8 cellular contexts compared by ENCODE assay signal in the genomic region with DNA sequence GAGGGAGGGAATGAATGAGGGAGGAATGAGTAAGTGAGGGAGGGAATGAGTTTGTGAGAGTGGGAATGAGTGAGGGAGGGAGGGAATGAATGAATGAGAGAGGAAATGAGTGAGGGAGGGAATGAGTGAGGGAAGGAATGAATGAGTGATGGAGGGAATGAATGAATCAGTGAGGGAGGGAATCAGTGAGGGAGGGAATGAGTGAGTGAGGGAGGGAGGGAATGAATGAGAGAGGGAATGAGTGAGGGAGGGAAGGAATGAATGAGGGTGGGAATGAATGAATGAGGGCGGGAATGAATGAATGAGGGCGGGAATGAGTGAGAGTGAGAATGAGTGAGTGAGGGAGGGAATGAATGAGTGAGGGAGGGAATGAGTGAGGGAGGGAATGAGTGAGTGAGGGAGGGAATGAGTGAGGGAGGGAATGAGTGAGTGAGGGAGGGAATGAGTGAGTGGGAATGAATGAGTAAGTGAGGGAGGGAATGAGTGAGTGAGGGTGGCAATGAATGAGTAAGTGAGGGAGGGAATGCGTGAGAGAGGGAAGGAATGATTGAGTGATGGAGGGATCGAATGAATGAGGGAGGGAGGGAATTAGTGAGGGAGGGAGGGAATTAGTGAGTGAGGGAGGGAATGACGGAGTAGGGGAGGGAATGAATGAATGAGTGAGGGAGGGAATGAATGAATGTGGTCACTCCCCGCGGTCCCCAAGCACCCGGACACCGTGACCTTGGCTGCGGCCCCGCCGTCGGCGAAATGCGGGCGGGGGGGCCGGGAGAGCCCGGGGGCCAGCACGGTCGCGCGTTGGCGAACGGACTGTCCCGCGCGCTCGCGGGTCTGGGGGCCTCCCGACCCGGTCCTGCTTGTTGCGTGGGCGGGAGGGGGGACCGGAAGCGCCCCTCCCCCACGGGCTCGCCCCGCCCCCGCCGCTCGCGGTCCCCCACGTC. TPM values are rescaled to one million over a fixed set of nuclear protein-coding genes. Genes with fewer than 3 reads are reported as not detected.
A peak's percentile ranks its signal among the peaks of the same experiment; 100 is the strongest.
DNase-seq lines count a peak whose midpoint lies in the region; ATAC-seq and TF ChIP-seq lines count a peak whose summit lies in the region.

No MANE protein-coding gene starts in this region.

- peak overlapping the region; percentile 57 for H3K9ac ChIP-seq in trophoblast cell (ENCODE audit: low read length)

- H2BK120ac ChIP-seq in trophoblast cell (ENCODE audit: insufficient read depth, low read length, poor library complexity), result peak overlapping the region; percentile 75

- H3K27me3 ChIP-seq in RWPE2 (ENCODE audit: insufficient read depth, poor library complexity, severe bottlenecking), result no peaks in the 10 kb centered on the region
- H3K27me3 ChIP-seq in esophagus (ENCODE audit: control insufficient read depth in 1 of 2, insufficient read depth in 2 of 2, low read length in 2 of 2), result no peaks in the 10 kb centered on the region
- no peaks in the 10 kb centered on the region for H3K27me3 ChIP-seq in trophoblast cell (ENCODE audit: insufficient read depth, low read length)

- H3K79me2 ChIP-seq in trophoblast cell (ENCODE audit: control insufficient read depth, insufficient read depth, low read length, poor library complexity), result peaks cover 37% of the 10 kb centered on the region

- no peak overlapping the region for H2BK12ac ChIP-seq in trophoblast cell (ENCODE audit: low read length)

- peak overlapping the region; percentile 65 for H3K4me2 ChIP-seq in trophoblast cell (ENCODE audit: low read length)

- TF ChIP-seq CTCF in RWPE2 (IDR thresholded peaks at IDR 0.05; ENCODE audit: poor library complexity, severe bottlenecking), result no peak

- 4 to 10% methylated on average over 14 to 42 of the region's 43 CpGs for WGBS in esophagus, 2 donors
- WGBS in trophoblast cell (ENCODE audit: extremely low coverage, insufficient coverage, insufficient read length), result 100% methylated on average over 5 of the region's 43 CpGs

- peak overlapping the region; percentile 63 for H2BK5ac ChIP-seq in trophoblast cell (ENCODE audit: low read depth, low read length, poor library complexity)

- peak overlapping the region; percentile 62 for H2AFZ ChIP-seq in trophoblast cell (ENCODE audit: insufficient read depth, low read length, poor library complexity)

- H4K12ac ChIP-seq in trophoblast cell (ENCODE audit: low read depth, low read length), result peak overlapping the region; percentile 82

- no peak overlapping the region for H3K4ac ChIP-seq in trophoblast cell (ENCODE audit: low read depth, low read length)

- peaks cover 25% of the 10 kb centered on the region for H3K36me3 ChIP-seq in RWPE2 (ENCODE audit: low read depth)
- peaks cover 0 to 11% of the 10 kb centered on the region in 2 donors for H3K36me3 ChIP-seq in esophagus (ENCODE audit: control insufficient read depth in 2 of 2, insufficient read depth in 2 of 2, low read length in 1 of 2)
- peaks cover 11 to 15% of the 10 kb centered on the region in 2 experiments for H3K36me3 ChIP-seq in trophoblast cell (ENCODE audit: control insufficient read depth in 1 of 2, insufficient read depth in 2 of 2, low read length in 2 of 2)

- peak; percentile 22 for ATAC-seq in HG02981 (IDR thresholded peaks at IDR 0.05; ENCODE audit: unreplicated experiment)
- ATAC-seq in RWPE2 (ENCODE audit: low read depth), result peak; percentile 18; the same call in 1 of the 3 replicates

- no peak overlapping the region for H3K23ac ChIP-seq in trophoblast cell (ENCODE audit: low read length)

- DNase-seq in SIG-M5 treated with dmso at 0.1 percent for 504 hours (lab: John Stamatoyannopoulos, UW; ENCODE audit: unreplicated experiment) (peak; percentile 53), SIG-M5 (lab: John Stamatoyannopoulos, UW) (no peak), RWPE2 (ENCODE audit: low spot score) (no peak), trophoblast cell (peak; percentile 49 to 64), GM19240 (ENCODE audit: insufficient read length, low spot score) (no peak), NCI-H510A treated with DMSO at 0.1 percent for 48 hours (lab: John Stamatoyannopoulos, UW) (no peak)

- peak overlapping the region; percentile 81 for H4K91ac ChIP-seq in trophoblast cell (ENCODE audit: low read depth, low read length)

- peak overlapping the region; percentile 79 for H3K14ac ChIP-seq in trophoblast cell (ENCODE audit: low read length)

- H3K4me3 ChIP-seq in RWPE2 (ENCODE audit: severe bottlenecking) (peak overlapping the region; percentile 46), esophagus (ENCODE audit: low read depth in 1 of 2, low read length in 2 of 2) (peak overlapping the region; percentile 50 to 88), trophoblast cell (ENCODE audit: low read depth, low read length) (peak overlapping the region; percentile 73)

- H3K18ac ChIP-seq in trophoblast cell (ENCODE audit: low read length), result peak overlapping the region; percentile 62

- H3K27ac ChIP-seq in RWPE2 (ENCODE audit: poor library complexity, severe bottlenecking) (peak overlapping the region; percentile 84), esophagus (ENCODE audit: low read depth in 2 of 2, low read length in 1 of 2) (peak overlapping the region; percentile 83 to 97), trophoblast cell (ENCODE audit: low read depth, low read length) (peak overlapping the region; percentile 78)

- H4K8ac ChIP-seq in trophoblast cell (ENCODE audit: low read depth, low read length), result peak overlapping the region; percentile 78

- H3K4me1 ChIP-seq in RWPE2 (ENCODE audit: insufficient read depth, poor library complexity, severe bottlenecking) (peaks cover 9% of the 10 kb centered on the region), esophagus (ENCODE audit: control insufficient read depth in 2 of 2, insufficient read depth in 2 of 2, low read length in 1 of 2) (peaks cover 12 to 24% of the 10 kb centered on the region in 2 donors), trophoblast cell (ENCODE audit: control insufficient read depth in 1 of 2, insufficient read depth in 2 of 2, low read length in 2 of 2) (peaks cover 11 to 16% of the 10 kb centered on the region in 2 experiments)

- H2AK5ac ChIP-seq in trophoblast cell (ENCODE audit: low read length), result peak overlapping the region; percentile 69

- H3K9me3 ChIP-seq in RWPE2 (ENCODE audit: severe bottlenecking) (no peaks in the 10 kb centered on the region), esophagus (ENCODE audit: control insufficient read depth in 2 of 2, insufficient read depth in 1 of 2, low read depth in 1 of 2, low read length in 1 of 2) (no peaks in the 10 kb centered on the region), trophoblast cell (ENCODE audit: insufficient read depth, low read depth, low read length) (no peaks in the 10 kb centered on the region)

- peaks cover 6% of the 10 kb centered on the region for H3K79me1 ChIP-seq in trophoblast cell (ENCODE audit: low read length)

RNA-seq across cellular contexts. Expression of a gene that starts 1.1 kb away (rescaled TPM):
- 10 to 100 TPM; 35.4 to 56.9 TPM for polyA plus RNA-seq in esophagus
- polyA plus RNA-seq in trophoblast cell (2013), result 191 and 198 TPM in 2 replicates

RNA-seq across cellular contexts. Expression of a gene that starts 25.1 kb away (rescaled TPM):
- 1 to 10 TPM; 1.2 to 2.7 TPM for polyA plus RNA-seq in esophagus
- polyA plus RNA-seq in trophoblast cell (2013), result 2.1 and 2.5 TPM in 2 replicates

RNA-seq across cellular contexts. Expression of a gene that starts 43.4 kb away (rescaled TPM):
- 10 to 100 TPM; 31.4 to 53.0 TPM for polyA plus RNA-seq in esophagus
- 34.9 and 35.3 TPM in 2 replicates for polyA plus RNA-seq in trophoblast cell (2013)

RNA-seq across cellular contexts. Expression of a gene that starts 43.4 kb away (rescaled TPM):
- 10 to 100 TPM; 33.6 to 39.1 TPM for polyA plus RNA-seq in esophagus
- polyA plus RNA-seq in trophoblast cell (2013), result 23.8 and 24.6 TPM in 2 replicates

RNA-seq across cellular contexts. Expression of a gene that starts 52.4 kb away (rescaled TPM):
- 1 to 10 TPM in 1 of 2 donors, under 1 TPM in 1; 0.83 to 1.5 TPM for polyA plus RNA-seq in esophagus
- not detected in 2 replicates for polyA plus RNA-seq in trophoblast cell (2013)

Comparison
In these comparisons a context has a peak if more than half of its experiments do, and no peak if none do; other contexts are left out.
1. DNase-seq: peak in SIG-M5 treated with dmso at 0.1 percent for 504 hours (single experiment) and trophoblast cell (2 of 2); none in SIG-M5 (single experiment), RWPE2 (single experiment), GM19240 (single experiment) and NCI-H510A treated with DMSO at 0.1 percent for 48 hours (single experiment).
2. Peak in every context shown above with its lines, with median percentiles within 50 percentile points of each other: H3K27ac ChIP-seq and H3K4me3 ChIP-seq.